ENCODE assay signal across 14 cellular contexts in the genomic region with DNA sequence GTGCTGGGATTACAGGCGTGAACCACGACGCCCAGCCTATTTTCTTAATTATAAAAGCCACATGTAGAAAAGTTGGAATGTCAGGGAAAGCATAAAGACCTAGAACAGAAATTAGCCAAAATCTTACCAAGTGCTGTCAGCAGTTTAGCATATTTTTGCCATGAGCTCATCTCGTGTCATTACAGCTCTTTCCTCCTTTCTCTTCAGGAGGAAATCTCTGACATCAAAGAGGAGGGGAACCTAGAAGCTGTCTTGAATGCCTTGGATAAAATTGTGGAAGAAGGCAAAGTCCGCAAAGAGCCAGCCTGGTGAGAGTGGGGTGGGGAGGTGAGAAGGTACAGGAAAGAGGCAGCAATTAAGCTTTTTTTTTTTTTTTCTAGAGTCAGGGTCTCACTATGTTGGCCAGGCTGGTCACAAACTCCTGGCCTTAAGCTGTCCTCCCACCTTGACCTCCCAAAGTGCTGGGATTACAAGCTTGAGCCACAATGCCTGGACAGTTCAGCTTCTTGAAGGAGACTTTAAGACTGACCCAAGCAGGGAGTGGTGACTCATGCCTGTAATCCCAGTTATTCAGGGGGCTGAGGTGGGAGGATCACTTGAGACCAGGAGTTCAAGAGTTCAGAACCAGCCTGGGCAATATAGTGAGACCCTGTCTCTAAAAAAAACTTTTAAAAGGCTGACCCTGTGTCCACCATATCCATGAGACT. TPM values are rescaled to one million over a fixed set of nuclear protein-coding genes. Genes with fewer than 3 reads are reported as not detected.
DNase-seq lines count a peak whose midpoint lies in the region; ATAC-seq, FAIRE-seq and TF ChIP-seq lines count a peak whose summit lies in the region.
"Had no signal": no experiment of that assay in that cellular context is flagged by ENCODE, and none has a peak within 500 bp of the region (broad histone marks: within the 10 kb centered on the region; RNA-seq: fewer than 3 reads in every experiment).

No MANE protein-coding gene starts in this region.

- peaks cover 9 to 18% of the 10 kb centered on the region in 2 experiments; a peak in 4 of 5 replicates for H3K4me1 ChIP-seq in K562 (replicated peaks in 1 of 2; ENCODE audit: control insufficient read depth in 2 of 2, insufficient read depth in 2 of 2, low read length in 2 of 2)
- H3K4me1 ChIP-seq: psoas muscle had no signal

- H3K4me3 ChIP-seq in AG04450 (ENCODE audit: low read depth, low read length) (no peak overlapping the region), K562 (no peak overlapping the region)
- H3K4me3 ChIP-seq: PC-9, psoas muscle had no signal

- H3K36me3 ChIP-seq in K562 (ENCODE audit: control insufficient read depth, insufficient read depth, low read length), result peaks cover 42% of the 10 kb centered on the region; the same call in 2 of the 3 replicates

- TF ChIP-seq RAD21 in K562 (CRISPR knock-in tag; conservative IDR thresholded peaks at IDR 0.05 in 1 of 2, IDR thresholded peaks at IDR 0.05 in 1 of 2), result no peak

- H3K9me1 ChIP-seq in K562 (ENCODE audit: control insufficient read depth, insufficient read depth, low read length), result no peaks in the 10 kb centered on the region

- DNase-seq in AG04450 (ENCODE audit: low read depth, low spot score), result peak; percentile 61
- peak; percentile 75 for DNase-seq in HS-5 (ENCODE audit: low read depth)
- DNase-seq in K562 (ENCODE audit: extremely low read depth in 1 of 4, low spot score in 3 of 4), result peak in 1 of 4 experiments; percentile 18
- no peak for DNase-seq in left colon
- DNase-seq in NCI-H2029 treated with DMSO at 0.1 percent for 48 hours (lab: John Stamatoyannopoulos, UW), result no peak
- DNase-seq in nucleus accumbens (lab: John Stamatoyannopoulos, UW), result no peak
- DNase-seq in activated CD8-positive, alpha-beta memory T cell treated with anti-CD3 and anti-CD28 coated beads, Interleukin-2, amount 50 U/mL, for 4 hours, result no peak
- DNase-seq: activated T-cell treated with anti-CD3 and anti-CD28 coated beads, Interleukin-2, amount 50 U/mL, for 4 hours; caudate nucleus; NCI-H2107; PC-9 had no signal

- in situ Hi-C loops in K562 (cut with MboI), result loop anchor here (5.0 kb wide), 1 partner anchor 86 kb away; no protein-coding TSS in a partner anchor

- H3K9ac ChIP-seq in K562 (ENCODE audit: insufficient read depth in 1 of 2, low read depth in 2 of 2, low read length in 2 of 2), result peak overlapping the region in 1 of 2 experiments; percentile 37; a peak in 1 of 4 replicates

- FAIRE-seq in K562 (lab: Jason Lieb, UNC), result no peak

- TF ChIP-seq CTCF in AG04450 (IDR thresholded peaks at IDR 0.05; ENCODE audit: low read depth, low read length) (no peak), K562 (IDR thresholded peaks at IDR 0.05 in 2 of 3, conservative IDR thresholded peaks at IDR 0.05 in 1 of 3; ENCODE audit: insufficient read depth in 2 of 3, low read depth in 1 of 3, low read length in 3 of 3) (no peak)

- TF ChIP-seq POLR2A in K562 (conservative IDR thresholded peaks at IDR 0.05), result no peak

- no TSS peak for BruUV-seq in K562 (replicated peaks; lab: Mats Ljungman, UMichigan)

- CTCF ChIA-PET in AG04450 (lab: Charles Lee) (interaction anchor here (0.6 to 2.5 kb wide), 8 partner anchors 9 to 144 kb away, joined by 4 to 20 read pairs (median 6); no protein-coding TSS in a partner anchor), K562 (lab: Yijun Ruan, JAX; ENCODE audit: low intra/inter-chr PET ratio) (no interaction called here)

- 97% methylated on average over 4 of the region's 5 CpGs for WGBS in K562 (ENCODE audit: insufficient coverage, low coverage, missing lambda C conversion rate)

- no peak overlapping the region for H3K4me2 ChIP-seq in K562 (ENCODE audit: insufficient read depth, low read length)
- H3K4me2 ChIP-seq: PC-9 had no signal

- TF ChIP-seq EP300 in K562 (IDR thresholded peaks at IDR 0.05; ENCODE audit: low read length), result no peak

- POLR2A ChIA-PET in AG04450 (lab: Yijun Ruan, JAX) (interaction anchor here (0.6 to 1.2 kb wide), 10 partner anchors 10 to 104 kb away, joined by 3 to 7 read pairs (median 4); partner anchors contain the start of gene PMF1), K562 (lab: Yijun Ruan, JAX) (interaction anchor here (0.7 to 1.0 kb wide), 2 partner anchors 9 to 14 kb away, joined by 4 to 5 read pairs; partner anchors contain the start of gene BGLAP)

- no peaks in the 10 kb centered on the region for H3K79me2 ChIP-seq in K562 (ENCODE audit: control insufficient read depth, insufficient read depth, low read length)

- intact Hi-C loops in K562 (cut with micrococcal nuclease), result loop anchor here (5.0 kb wide), 1 partner anchor 214 kb away; no protein-coding TSS in a partner anchor
- intact Hi-C loops in left colon (cut with DNase I, micrococcal nuclease), result no loop called here

- H3K27ac ChIP-seq in AG04450 (ENCODE audit: low read depth, low read length), result peak overlapping the region; percentile 94
- H3K27ac ChIP-seq in K562 (ENCODE audit: extremely low read depth, low read depth, low read length), result no peak overlapping the region
- H3K27ac ChIP-seq: PC-9, psoas muscle had no signal

- no peak overlapping the region for H2AFZ ChIP-seq in K562 (ENCODE audit: low read depth, low read length)
- H2AFZ ChIP-seq: PC-9 had no signal

- ATAC-seq in K562, result no peak
- peak; percentile 5 for ATAC-seq in left colon
- no peak for ATAC-seq in HG03520 (IDR thresholded peaks at IDR 0.05; ENCODE audit: unreplicated experiment)
- ATAC-seq: activated T-cell treated with anti-CD3 and anti-CD28 coated beads, Interleukin-2, amount 50 U/mL, for 4 hours; psoas muscle had no signal

- no peaks in the 10 kb centered on the region for H4K20me1 ChIP-seq in K562 (replicated peaks; ENCODE audit: control insufficient read depth, insufficient read depth, low read length)

- H3K9me3 ChIP-seq in AG04450 (ENCODE audit: control insufficient read depth, insufficient read depth, low read length), result no peaks in the 10 kb centered on the region
- no peaks in the 10 kb centered on the region for H3K9me3 ChIP-seq in K562 (replicated peaks; ENCODE audit: control insufficient read depth, insufficient read depth, low read depth, low read length)
- H3K9me3 ChIP-seq: psoas muscle had no signal

- H3K27me3 ChIP-seq in AG04450 (ENCODE audit: control insufficient read depth, insufficient read depth, low read length), result no peaks in the 10 kb centered on the region
- H3K27me3 ChIP-seq in K562 (ENCODE audit: control insufficient read depth in 2 of 2, insufficient read depth in 2 of 2, low read length in 2 of 2), result no peaks in the 10 kb centered on the region

RNA-seq across cellular contexts. Expression of gene BGLAP, which starts 8.4 kb away (rescaled TPM):
- polyA plus RNA-seq in AG04450 (2011; rRNA removed) (0.12 and 0.45 TPM in 2 replicates), K562 (2011; rRNA removed) (0.54 and 0.92 TPM in 2 replicates), K562 (2014; fragmentation: Illumina TruSeq; extraction: Trizol) (not detected in 2 replicates), K562 (2014; fragmentation: Nextera tagmentation; extraction: Ambion mirVana) (not detected), K562 (2014; rRNA removed) (1.4 and 1.6 TPM in 2 replicates)
- 0.56 TPM in 1 of 2 replicates, not detected in the other for polyA minus RNA-seq in AG04450 (2011; rRNA and poly(A)+ RNA removed)
- total RNA-seq in K562 (2011; cell fraction: chromatin; rRNA removed; ENCODE audit: low replicate concordance), result 3.2 and 9.2 TPM in 2 replicates
- total RNA-seq in K562 (2011; cell fraction: nucleolus; rRNA removed), result 5.9 and 10.2 TPM in 2 replicates
- 3.1 and 9.2 TPM in 2 replicates for total RNA-seq in K562 (2011; cell fraction: nucleoplasm; rRNA removed)
- total RNA-seq in K562 (2014; rRNA removed) (0.23 and 0.82 TPM in 2 replicates), K562 (2014; rRNA removed; fragmentation: Illumina TruSeq; extraction: Trizol) (0.15 TPM in 1 of 2 replicates, not detected in the other), K562 (2015; rRNA removed; fragmentation: Illumina TruSeq; extraction: Trizol) (0.33 and 0.49 TPM in 2 replicates), K562 (2021) (0.22 and 1.2 TPM in 2 replicates), left colon (1 to 10 TPM; 1.1 to 1.2 TPM)
- polyA plus RNA-seq in K562 (2011; cell fraction: cytosol; rRNA removed), result 0.63 and 1.2 TPM in 2 replicates
- 4.3 and 7.0 TPM in 2 replicates for polyA plus RNA-seq in K562 (2011; cell fraction: nucleus; rRNA removed)
- polyA plus RNA-seq in K562 (2012), result 0.51 and 0.96 TPM in 2 replicates
- not detected in 2 replicates for polyA minus RNA-seq in K562 (2011; rRNA and poly(A)+ RNA removed)
- not detected in 2 replicates for polyA minus RNA-seq in K562 (2011; cell fraction: cytosol; rRNA and poly(A)+ RNA removed)
- 1.2 and 1.4 TPM in 2 replicates for polyA minus RNA-seq in K562 (2011; cell fraction: nucleus; rRNA and poly(A)+ RNA removed)
- total RNA-seq: glomerular endothelial cell had no signal

RNA-seq across cellular contexts. Expression of gene PAQR6, which starts 14.3 kb away (rescaled TPM):
- polyA plus RNA-seq in AG04450 (2011; rRNA removed), result 0.20 and 0.26 TPM in 2 replicates
- not detected in 2 replicates for polyA minus RNA-seq in AG04450 (2011; rRNA and poly(A)+ RNA removed)
- total RNA-seq in K562 (2011; cell fraction: chromatin; rRNA removed; ENCODE audit: low replicate concordance), result 2.9 and 5.5 TPM in 2 replicates
- total RNA-seq in K562 (2011; cell fraction: nucleolus; rRNA removed), result 3.5 and 4.3 TPM in 2 replicates
- total RNA-seq in K562 (2011; cell fraction: nucleoplasm; rRNA removed), result 2.9 and 3.6 TPM in 2 replicates
- 0.86 TPM in 2 replicates for total RNA-seq in K562 (2014; rRNA removed)
- total RNA-seq in K562 (2014; rRNA removed; fragmentation: Illumina TruSeq; extraction: Trizol), result 0.32 and 0.62 TPM in 2 replicates
- 0.64 and 0.72 TPM in 2 replicates for total RNA-seq in K562 (2015; rRNA removed; fragmentation: Illumina TruSeq; extraction: Trizol)
- total RNA-seq in K562 (2021), result 1.0 and 1.2 TPM in 2 replicates
- 0.52 and 1.4 TPM in 2 replicates for polyA plus RNA-seq in K562 (2011; rRNA removed)
- polyA plus RNA-seq in K562 (2011; cell fraction: cytosol; rRNA removed), result 1.2 and 1.3 TPM in 2 replicates
- 10.9 and 15.4 TPM in 2 replicates for polyA plus RNA-seq in K562 (2011; cell fraction: nucleus; rRNA removed)
- polyA plus RNA-seq in K562 (2012), result 1.6 and 4.4 TPM in 2 replicates
- polyA plus RNA-seq in K562 (2014; fragmentation: Illumina TruSeq; extraction: Trizol), result 0.59 and 0.73 TPM in 2 replicates
- polyA plus RNA-seq in K562 (2014; fragmentation: Nextera tagmentation; extraction: Ambion mirVana), result under 1 TPM; 0.07 to 0.23 TPM
- polyA plus RNA-seq in K562 (2014; rRNA removed), result 1.3 and 1.8 TPM in 2 replicates
- polyA minus RNA-seq in K562 (2011; rRNA and poly(A)+ RNA removed), result not detected in 2 replicates
- not detected in 2 replicates for polyA minus RNA-seq in K562 (2011; cell fraction: cytosol; rRNA and poly(A)+ RNA removed)
- polyA minus RNA-seq in K562 (2011; cell fraction: nucleus; rRNA and poly(A)+ RNA removed), result 0.67 and 1.00 TPM in 2 replicates
- 1 to 10 TPM; 1.8 to 3.0 TPM for total RNA-seq in left colon

RNA-seq across cellular contexts. Expression of gene PMF1, which starts 20.8 kb away (rescaled TPM):
- polyA plus RNA-seq in AG04450 (2011; rRNA removed) (43.5 and 53.3 TPM in 2 replicates), K562 (2011; rRNA removed) (74.1 and 79.0 TPM in 2 replicates), K562 (2014; fragmentation: Illumina TruSeq; extraction: Trizol) (80.5 and 82.2 TPM in 2 replicates), K562 (2014; fragmentation: Nextera tagmentation; extraction: Ambion mirVana) (10 to 100 TPM in 1 of 2 experiments, 1 to 10 TPM in 1; 9.4 to 18.9 TPM), K562 (2014; rRNA removed) (89.5 and 92.9 TPM in 2 replicates)
- polyA minus RNA-seq in AG04450 (2011; rRNA and poly(A)+ RNA removed), result 14.5 and 15.2 TPM in 2 replicates
- 31.8 and 57.2 TPM in 2 replicates for total RNA-seq in K562 (2011; cell fraction: chromatin; rRNA removed; ENCODE audit: low replicate concordance)
- 34.9 and 36.7 TPM in 2 replicates for total RNA-seq in K562 (2011; cell fraction: nucleolus; rRNA removed)
- 40.1 and 51.5 TPM in 2 replicates for total RNA-seq in K562 (2011; cell fraction: nucleoplasm; rRNA removed)
- total RNA-seq in K562 (2014; rRNA removed) (88.4 and 88.8 TPM in 2 replicates), K562 (2014; rRNA removed; fragmentation: Illumina TruSeq; extraction: Trizol) (44.2 and 50.3 TPM in 2 replicates), K562 (2015; rRNA removed; fragmentation: Illumina TruSeq; extraction: Trizol) (61.5 and 63.0 TPM in 2 replicates), K562 (2021) (69.8 and 71.0 TPM in 2 replicates), left colon (10 to 100 TPM; 39.3 to 40.3 TPM)
- polyA plus RNA-seq in K562 (2011; cell fraction: cytosol; rRNA removed), result 146 and 169 TPM in 2 replicates
- 53.6 and 54.3 TPM in 2 replicates for polyA plus RNA-seq in K562 (2011; cell fraction: nucleus; rRNA removed)
- polyA plus RNA-seq in K562 (2012), result 52.9 and 60.4 TPM in 2 replicates
- 28.4 and 28.8 TPM in 2 replicates for polyA minus RNA-seq in K562 (2011; rRNA and poly(A)+ RNA removed)
- 22.6 and 27.6 TPM in 2 replicates for polyA minus RNA-seq in K562 (2011; cell fraction: cytosol; rRNA and poly(A)+ RNA removed)
- polyA minus RNA-seq in K562 (2011; cell fraction: nucleus; rRNA and poly(A)+ RNA removed), result 7.7 and 9.9 TPM in 2 replicates

RNA-seq across cellular contexts. Expression of gene SLC25A44, which starts 39.7 kb away (rescaled TPM):
- 24.1 TPM in 2 replicates for polyA plus RNA-seq in AG04450 (2011; rRNA removed)
- 24.6 and 25.0 TPM in 2 replicates for polyA minus RNA-seq in AG04450 (2011; rRNA and poly(A)+ RNA removed)
- 27.5 and 49.0 TPM in 2 replicates for total RNA-seq in K562 (2011; cell fraction: chromatin; rRNA removed; ENCODE audit: low replicate concordance)
- total RNA-seq in K562 (2011; cell fraction: nucleolus; rRNA removed), result 26.7 and 31.0 TPM in 2 replicates
- total RNA-seq in K562 (2011; cell fraction: nucleoplasm; rRNA removed), result 35.9 and 47.6 TPM in 2 replicates
- total RNA-seq in K562 (2014; rRNA removed), result 9.0 and 13.9 TPM in 2 replicates
- total RNA-seq in K562 (2014; rRNA removed; fragmentation: Illumina TruSeq; extraction: Trizol), result 11.9 and 12.2 TPM in 2 replicates
- total RNA-seq in K562 (2015; rRNA removed; fragmentation: Illumina TruSeq; extraction: Trizol), result 12.2 and 12.5 TPM in 2 replicates
- 12.7 and 16.2 TPM in 2 replicates for total RNA-seq in K562 (2021)
- 21.8 and 27.7 TPM in 2 replicates for polyA plus RNA-seq in K562 (2011; rRNA removed)
- polyA plus RNA-seq in K562 (2011; cell fraction: cytosol; rRNA removed), result 18.8 and 22.8 TPM in 2 replicates
- 22.5 and 23.8 TPM in 2 replicates for polyA plus RNA-seq in K562 (2011; cell fraction: nucleus; rRNA removed)
- 8.6 and 12.8 TPM in 2 replicates for polyA plus RNA-seq in K562 (2012)
- polyA plus RNA-seq in K562 (2014; fragmentation: Illumina TruSeq; extraction: Trizol), result 22.8 and 25.2 TPM in 2 replicates
- 1 to 10 TPM; 4.4 to 7.5 TPM for polyA plus RNA-seq in K562 (2014; fragmentation: Nextera tagmentation; extraction: Ambion mirVana)
- 11.2 and 12.8 TPM in 2 replicates for polyA plus RNA-seq in K562 (2014; rRNA removed)
- 22.9 and 29.2 TPM in 2 replicates for polyA minus RNA-seq in K562 (2011; rRNA and poly(A)+ RNA removed)
- 9.1 and 11.3 TPM in 2 replicates for polyA minus RNA-seq in K562 (2011; cell fraction: cytosol; rRNA and poly(A)+ RNA removed)
- polyA minus RNA-seq in K562 (2011; cell fraction: nucleus; rRNA and poly(A)+ RNA removed), result 7.4 and 9.0 TPM in 2 replicates
- total RNA-seq in left colon, result 10 to 100 TPM; 21.3 to 30.3 TPM

RNA-seq across cellular contexts. Expression of gene SMG5, which starts 49.1 kb away (rescaled TPM):
- polyA plus RNA-seq in AG04450 (2011; rRNA removed) (20.8 and 27.8 TPM in 2 replicates), K562 (2011; rRNA removed) (41.4 and 53.9 TPM in 2 replicates), K562 (2014; fragmentation: Illumina TruSeq; extraction: Trizol) (69.4 and 69.7 TPM in 2 replicates), K562 (2014; fragmentation: Nextera tagmentation; extraction: Ambion mirVana) (1 to 10 TPM; 1.4 to 1.6 TPM), K562 (2014; rRNA removed) (53.0 and 58.7 TPM in 2 replicates)
- polyA minus RNA-seq in AG04450 (2011; rRNA and poly(A)+ RNA removed), result 20.0 and 28.6 TPM in 2 replicates
- total RNA-seq in K562 (2011; cell fraction: chromatin; rRNA removed; ENCODE audit: low replicate concordance), result 126 and 277 TPM in 2 replicates
- 112 and 123 TPM in 2 replicates for total RNA-seq in K562 (2011; cell fraction: nucleolus; rRNA removed)
- 105 and 122 TPM in 2 replicates for total RNA-seq in K562 (2011; cell fraction: nucleoplasm; rRNA removed)
- total RNA-seq in K562 (2014; rRNA removed) (56.0 and 71.6 TPM in 2 replicates), K562 (2014; rRNA removed; fragmentation: Illumina TruSeq; extraction: Trizol) (33.1 and 41.4 TPM in 2 replicates), K562 (2015; rRNA removed; fragmentation: Illumina TruSeq; extraction: Trizol) (53.1 and 53.7 TPM in 2 replicates), K562 (2021) (78.4 and 85.9 TPM in 2 replicates), left colon (10 to 100 TPM; 65.3 to 73.9 TPM)
- polyA plus RNA-seq in K562 (2011; cell fraction: cytosol; rRNA removed), result 33.8 and 36.1 TPM in 2 replicates
- polyA plus RNA-seq in K562 (2011; cell fraction: nucleus; rRNA removed), result 202 and 245 TPM in 2 replicates
- polyA plus RNA-seq in K562 (2012), result 44.7 and 57.3 TPM in 2 replicates
- 27.6 and 30.1 TPM in 2 replicates for polyA minus RNA-seq in K562 (2011; rRNA and poly(A)+ RNA removed)
- polyA minus RNA-seq in K562 (2011; cell fraction: cytosol; rRNA and poly(A)+ RNA removed), result 18.5 and 20.0 TPM in 2 replicates
- polyA minus RNA-seq in K562 (2011; cell fraction: nucleus; rRNA and poly(A)+ RNA removed), result 29.4 and 36.3 TPM in 2 replicates

Comparison
In these comparisons a context has a peak if more than half of its experiments do, and no peak if none do; other contexts are left out.
1. DNase-seq: peak in AG04450 (single experiment) and HS-5 (single experiment); none in left colon (0 of 2), NCI-H2029 treated with DMSO at 0.1 percent for 48 hours (single experiment), nucleus accumbens (0 of 56) and activated CD8-positive, alpha-beta memory T cell treated with anti-CD3 and anti-CD28 coated beads, Interleukin-2, amount 50 U/mL, for 4 hours (single experiment).